In genomic region chr15:29132786-29133185, GRCh38 we compare ENCODE assay signal across 19 cellular contexts.
"Had no signal": no experiment of that assay in that cellular context is flagged by ENCODE, and none has a peak within 500 bp of the region (broad histone marks: within the 10 kb centered on the region; RNA-seq: fewer than 3 reads in every experiment).

No MANE protein-coding gene starts in this region.

- H3K4me1 ChIP-seq: gastrocnemius medialis, right lobe of liver, testis had no signal

- H3K27me3 ChIP-seq: cardiac muscle cell, neural progenitor cell, ovary, right lobe of liver, testis had no signal

- ATAC-seq: activated CD4-positive, CD25-positive, alpha-beta regulatory T cell treated with anti-CD3 and anti-CD28 coated beads, Interleukin-2, amount 50 U/mL, for 24 hours; activated T-cell treated with anti-CD3 and anti-CD28 coated beads, Interleukin-2, amount 50 U/mL, for 4 hours; esophagus mucosa; gastrocnemius medialis; stimulated activated memory B cell treated with anti-CD40 and anti-IgM and Interleukin-4, amounts not matched to agents 10 μg/mL and 1 μg/mL and 100 μg/mL, for 72 hours had no signal

- FAIRE-seq: colon had no signal

- H3K27ac ChIP-seq: cardiac muscle cell, gastrocnemius medialis, neural progenitor cell, ovary, right lobe of liver, testis had no signal

- DNase-seq: activated CD4-positive, alpha-beta T cell treated with anti-CD3 and anti-CD28 coated beads, Interleukin-2, amount 50 U/mL, for 1 hour; activated CD8-positive, alpha-beta memory T cell treated with anti-CD3 and anti-CD28 coated beads, Interleukin-2, amount 50 U/mL, for 4 hours; activated naive CD4-positive, alpha-beta T cell treated with anti-CD3 and anti-CD28 coated beads, Interleukin-2, amount 50 U/mL, for 16 hours; activated T-cell treated with anti-CD3 and anti-CD28 coated beads, Interleukin-2, amount 50 U/mL, for 4 hours; amygdala; gastrocnemius medialis; immature natural killer cell; naive B cell; stimulated activated CD4-positive, alpha-beta T cell treated with anti-CD3 and anti-CD28 coated beads, Interleukin-4, amount 100 ng/mL, for 4 hours; testis had no signal

- H3K9me3 ChIP-seq: gastrocnemius medialis, ovary, right lobe of liver, testis had no signal

- H3K4me3 ChIP-seq: cardiac muscle cell, gastrocnemius medialis, neural progenitor cell, ovary, right lobe of liver, smooth muscle cell, testis had no signal

- H3K9ac ChIP-seq: neural progenitor cell had no signal

- H2AFZ ChIP-seq: neural progenitor cell had no signal

- H3K36me3 ChIP-seq: cardiac muscle cell, gastrocnemius medialis, neural progenitor cell, ovary, right lobe of liver had no signal

- H3K4me2 ChIP-seq: neural progenitor cell, smooth muscle cell had no signal
